ENCODE assay signal across 18 cellular contexts in the genomic region with DNA sequence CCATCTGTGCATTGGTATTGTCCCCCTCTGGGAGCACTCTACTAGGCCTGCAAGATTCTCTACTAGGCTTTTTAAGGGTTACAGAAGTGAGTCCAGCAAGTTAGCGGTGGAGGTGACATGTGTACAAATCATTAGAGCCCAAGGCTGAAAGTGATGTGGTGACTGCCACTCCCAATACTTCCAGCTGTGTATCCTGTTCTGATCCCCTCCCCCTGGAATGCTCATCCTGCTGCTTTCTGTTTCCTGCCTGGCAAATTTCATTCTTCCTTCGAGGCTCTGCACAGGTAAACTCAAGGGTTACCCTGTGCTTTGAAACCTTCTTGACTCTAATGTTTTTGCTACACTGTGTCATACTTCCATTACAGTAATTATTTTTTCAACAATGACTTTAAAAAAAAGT.
DNase-seq lines count a peak whose midpoint lies in the region; ATAC-seq and TF ChIP-seq lines count a peak whose summit lies in the region.
"Had no signal": no experiment of that assay in that cellular context is flagged by ENCODE, and none has a peak within 500 bp of the region (broad histone marks: within the 10 kb centered on the region; RNA-seq: fewer than 3 reads in every experiment).

No MANE protein-coding gene starts in this region.

- TF ChIP-seq POLR2A in body of pancreas (IDR thresholded peaks at IDR 0.05) (no peak), esophagus squamous epithelium (IDR thresholded peaks at IDR 0.05) (no peak)

- H3K36me3 ChIP-seq in iPS DF 6.9 (ENCODE audit: control insufficient read depth, insufficient read depth, low read length) (no peaks in the 10 kb centered on the region), body of pancreas (replicated peaks in 1 of 2; ENCODE audit: insufficient read depth in 1 of 2, low read depth in 2 of 2) (no peaks in the 10 kb centered on the region), esophagus squamous epithelium (no peaks in the 10 kb centered on the region)

- H3K27ac ChIP-seq in iPS DF 6.9 (ENCODE audit: low read length) (no peak overlapping the region), body of pancreas (no peak overlapping the region), esophagus squamous epithelium (no peak overlapping the region)

- intact Hi-C loops in body of pancreas (cut with DNase I): no loop called here
- intact Hi-C loops in esophagus squamous epithelium (cut with DNase I): no loop called here

- H3K4me1 ChIP-seq in iPS DF 6.9 (ENCODE audit: control insufficient read depth, insufficient read depth, low read length) (no peaks in the 10 kb centered on the region), body of pancreas (peaks cover 4% of the 10 kb centered on the region), esophagus squamous epithelium (no peaks in the 10 kb centered on the region)

- TF ChIP-seq CTCF in body of pancreas (IDR thresholded peaks at IDR 0.05) (no peak), esophagus squamous epithelium (IDR thresholded peaks at IDR 0.05) (no peak)

- H3K9me3 ChIP-seq in iPS DF 6.9 (ENCODE audit: control insufficient read depth, insufficient read depth, low read length) (no peaks in the 10 kb centered on the region), body of pancreas (no peaks in the 10 kb centered on the region), esophagus squamous epithelium (no peaks in the 10 kb centered on the region)

- DNase-seq in A172 (ENCODE audit: low spot score): peak; percentile 24
- DNase-seq in EH (ENCODE audit: low read depth): peak; percentile 13
- peak; percentile 20 for DNase-seq in SW480 (ENCODE audit: low spot score)
- DNase-seq in iPS DF 6.9 (ENCODE audit: low read depth, low spot score): peak; percentile 22
- no peak for DNase-seq in body of pancreas
- DNase-seq in GM19238 (ENCODE audit: insufficient read length, low spot score): no peak
- DNase-seq in esophagus squamous epithelium (lab: John Stamatoyannopoulos, UW): no peak
- DNase-seq: CD4-positive, CD25-positive, alpha-beta regulatory T cell; DMS79; GDM1; KBM-7; NCI-H1694; NCI-H226; NCI-H774; SHP77 treated with DMSO at 0.1 percent for 48 hours had no signal

- no CpG with 5 or more reads among the region's 2 CpGs for whole genome bisulfite sequencing in iPS DF 6.9 (ENCODE audit: insufficient coverage, insufficient read length)
- 26 to 44% methylated on average over 2 of the region's 2 CpGs for WGBS in body of pancreas, 2 donors
- 37 to 50% methylated on average over 2 of the region's 2 CpGs for WGBS in esophagus squamous epithelium, 2 donors

- H3K4me3 ChIP-seq in iPS DF 6.9 (ENCODE audit: low read length): no peak overlapping the region
- no peak overlapping the region for H3K4me3 ChIP-seq in body of pancreas
- no peak overlapping the region for H3K4me3 ChIP-seq in esophagus squamous epithelium
- H3K4me3 ChIP-seq: GM12878 had no signal

- no peak for ATAC-seq in body of pancreas
- ATAC-seq in GM21381 (IDR thresholded peaks at IDR 0.05; ENCODE audit: unreplicated experiment): no peak
- ATAC-seq: GM12878, SK-N-SH treated with all-trans-retinoic acid at 6 μM for 48 hours had no signal

- H3K27me3 ChIP-seq in iPS DF 6.9 (ENCODE audit: control insufficient read depth, insufficient read depth, low read length) (no peaks in the 10 kb centered on the region), body of pancreas (no peaks in the 10 kb centered on the region), esophagus squamous epithelium (no peaks in the 10 kb centered on the region)

Comparison
In these comparisons a context has a peak if more than half of its experiments do, and no peak if none do; other contexts are left out.
1. DNase-seq: peak in A172 (single experiment), EH (single experiment), SW480 (single experiment) and iPS DF 6.9 (single experiment); none in body of pancreas (0 of 4), GM19238 (single experiment) and esophagus squamous epithelium (single experiment).